ENCODE assay signal across 25 cellular contexts in genomic region chr16:65531475-65531874, GRCh38.
A peak's percentile ranks its signal among the peaks of the same experiment; 100 is the strongest.
DNase-seq lines count a peak whose midpoint lies in the region; ATAC-seq, FAIRE-seq and TF ChIP-seq lines count a peak whose summit lies in the region.
"Had no signal": no experiment of that assay in that cellular context is flagged by ENCODE, and none has a peak within 500 bp of the region (broad histone marks: within the 10 kb centered on the region; RNA-seq: fewer than 3 reads in every experiment).

No MANE protein-coding gene starts in this region.

- peak overlapping the region; percentile 89 for H3K4me2 ChIP-seq in osteoblast (ENCODE audit: insufficient read depth, low read length)

- no peaks in the 10 kb centered on the region for H3K4me1 Mint-ChIP-seq in stimulated activated naive B cell treated with anti-CD40 and anti-IgM and Interleukin-4, amounts not matched to agents 10 μg/mL and 1 μg/mL and 100 μg/mL, for 72 hours
- H3K4me1 Mint-ChIP-seq: B cell had no signal

- no peak overlapping the region for H3K27ac Mint-ChIP-seq in stimulated activated naive B cell treated with anti-CD40 and anti-IgM and Interleukin-4, amounts not matched to agents 10 μg/mL and 1 μg/mL and 100 μg/mL, for 72 hours
- H3K27ac Mint-ChIP-seq: B cell; CD8-positive, alpha-beta T cell had no signal

- no peak overlapping the region for H3K4me3 ChIP-seq in fibroblast of villous mesenchyme (ENCODE audit: low read depth, low read length)
- H3K4me3 ChIP-seq in osteoblast (ENCODE audit: insufficient read depth, low read length): no peak overlapping the region
- no peak overlapping the region for H3K4me3 ChIP-seq in aorta (ENCODE audit: low read length in 2 of 2)
- H3K4me3 ChIP-seq: HAP-1, K562, SJCRH30 had no signal

- peak overlapping the region; percentile 16 for H2AFZ ChIP-seq in osteoblast (ENCODE audit: low read length)

- H3K4me3 Mint-ChIP-seq in stimulated activated naive B cell treated with anti-CD40 and anti-IgM and Interleukin-4, amounts not matched to agents 10 μg/mL and 1 μg/mL and 100 μg/mL, for 72 hours: no peak overlapping the region
- H3K4me3 Mint-ChIP-seq: B cell; CD8-positive, alpha-beta T cell had no signal

- DNase-seq in M059J (ENCODE audit: low read depth): peak; percentile 55
- peak; percentile 56 for DNase-seq in fibroblast of villous mesenchyme (ENCODE audit: low read depth)
- DNase-seq in osteoblast (ENCODE audit: insufficient read length, low spot score, missing footprints): no peak
- no peak for DNase-seq in aorta
- no peak for DNase-seq in NCI-H1092 treated with DMSO at 0.1 percent for 48 hours (lab: John Stamatoyannopoulos, UW)
- no peak for DNase-seq in HTR-8/SVneo (ENCODE audit: insufficient read length, low spot score)
- DNase-seq in stimulated activated naive B cell treated with anti-CD40 and anti-IgM and Interleukin-4, amounts not matched to agents 10 μg/mL and 1 μg/mL and 100 μg/mL, for 72 hours: no peak
- DNase-seq: Caco-2; CD8-positive, alpha-beta T cell; GF-D8; GOT3; HFFc6; Kasumi-1; NCI-H1694 treated with DMSO at 0.1 percent for 48 hours; NCI-H226; NCI-H510A treated with DMSO at 0.1 percent for 48 hours; OCI-M1; SJCRH30 had no signal

- H3K9me3 Mint-ChIP-seq in stimulated activated naive B cell treated with anti-CD40 and anti-IgM and Interleukin-4, amounts not matched to agents 10 μg/mL and 1 μg/mL and 100 μg/mL, for 72 hours: peaks cover 12 to 14% of the 10 kb centered on the region in 2 donors

- WGBS in aorta, 2 donors: 73 to 80% methylated on average over 4 of the region's 4 CpGs

- H4K20me1 ChIP-seq in osteoblast (ENCODE audit: insufficient read depth, low read length): no peaks in the 10 kb centered on the region

- H3K36me3 Mint-ChIP-seq in stimulated activated naive B cell treated with anti-CD40 and anti-IgM and Interleukin-4, amounts not matched to agents 10 μg/mL and 1 μg/mL and 100 μg/mL, for 72 hours: no peaks in the 10 kb centered on the region
- H3K36me3 Mint-ChIP-seq: CD8-positive, alpha-beta T cell had no signal

- H3K27me3 ChIP-seq in osteoblast (ENCODE audit: insufficient read depth, low read length): no peaks in the 10 kb centered on the region
- H3K27me3 ChIP-seq in aorta (ENCODE audit: control insufficient read depth in 1 of 2, insufficient read depth in 2 of 2, low read length in 1 of 2): no peaks in the 10 kb centered on the region
- H3K27me3 ChIP-seq: SJCRH30 had no signal

- no peaks in the 10 kb centered on the region for H3K36me3 ChIP-seq in osteoblast (ENCODE audit: insufficient read depth, low read length)
- no peaks in the 10 kb centered on the region for H3K36me3 ChIP-seq in aorta (ENCODE audit: control insufficient read depth in 1 of 2, insufficient read depth in 2 of 2, low read length in 1 of 2)
- H3K36me3 ChIP-seq: HAP-1, SJCRH30 had no signal

- intact Hi-C loops in aorta (cut with DNase I): no loop called here

- no peak for FAIRE-seq in HTR-8/SVneo (lab: Jason Lieb, UNC)
- FAIRE-seq: GM12891, HepG2, K562, RCC 7860 had no signal

- ATAC-seq in aorta (ENCODE audit: low FRiP score): no peak
- ATAC-seq in stimulated activated naive B cell treated with anti-CD40 and anti-IgM and Interleukin-4, amounts not matched to agents 10 μg/mL and 1 μg/mL and 100 μg/mL, for 72 hours (replicated peaks): no peak
- ATAC-seq: CD8-positive, alpha-beta T cell; HepG2; K562 had no signal

- TF ChIP-seq CTCF in fibroblast of villous mesenchyme (IDR thresholded peaks at IDR 0.05; ENCODE audit: insufficient read depth, low read depth, low read length) (no peak), osteoblast (IDR thresholded peaks at IDR 0.05; ENCODE audit: extremely low read depth, low read depth, low read length) (no peak)

- H3K27ac ChIP-seq in osteoblast (ENCODE audit: low read depth, low read length): no peak overlapping the region
- no peak overlapping the region for H3K27ac ChIP-seq in aorta (ENCODE audit: low read depth in 1 of 2, low read length in 2 of 2)
- H3K27ac ChIP-seq: C4-2B, SJCRH30 had no signal

- no peaks in the 10 kb centered on the region for H3K79me2 ChIP-seq in osteoblast (ENCODE audit: insufficient read depth, low read length)

- H3K9me3 ChIP-seq in osteoblast (ENCODE audit: low read depth, low read length) (no peaks in the 10 kb centered on the region), aorta (ENCODE audit: control insufficient read depth, low read length) (no peaks in the 10 kb centered on the region)
- H3K9me3 ChIP-seq: Caco-2, HAP-1, SJCRH30 had no signal

- no peaks in the 10 kb centered on the region for H3K27me3 Mint-ChIP-seq in stimulated activated naive B cell treated with anti-CD40 and anti-IgM and Interleukin-4, amounts not matched to agents 10 μg/mL and 1 μg/mL and 100 μg/mL, for 72 hours
- H3K27me3 Mint-ChIP-seq: B cell had no signal

- H3K4me1 ChIP-seq in osteoblast (ENCODE audit: insufficient read depth, low read length): peaks cover 21% of the 10 kb centered on the region
- no peaks in the 10 kb centered on the region for H3K4me1 ChIP-seq in aorta (ENCODE audit: control insufficient read depth in 1 of 2, insufficient read depth in 2 of 2, low read length in 2 of 2)
- H3K4me1 ChIP-seq: Caco-2, HAP-1 had no signal

Comparison
In these comparisons a context has a peak if more than half of its experiments do, and no peak if none do; other contexts are left out.
1. DNase-seq: peak in M059J (single experiment) and fibroblast of villous mesenchyme (single experiment); none in osteoblast (single experiment), aorta (0 of 2), NCI-H1092 treated with DMSO at 0.1 percent for 48 hours (single experiment), HTR-8/SVneo (single experiment) and stimulated activated naive B cell treated with anti-CD40 and anti-IgM and Interleukin-4, amounts not matched to agents 10 μg/mL and 1 μg/mL and 100 μg/mL, for 72 hours (single experiment).